Comparison of ENCODE assay signal across 17 cellular contexts in genomic region chr6:24004062-24004461, GRCh38.
DNase-seq lines count a peak whose midpoint lies in the region; ATAC-seq, FAIRE-seq and TF ChIP-seq lines count a peak whose summit lies in the region.
"Had no signal": no experiment of that assay in that cellular context is flagged by ENCODE, and none has a peak within 500 bp of the region (broad histone marks: within the 10 kb centered on the region; RNA-seq: fewer than 3 reads in every experiment).

No MANE protein-coding gene starts in this region.

- TF ChIP-seq CTCF in pancreas (IDR thresholded peaks at IDR 0.05) (no peak), thyroid gland (IDR thresholded peaks at IDR 0.05) (no peak)

- intact Hi-C loops in pancreas (cut with DNase I), result no loop called here
- intact Hi-C loops in thyroid gland (cut with DNase I), result no loop called here

- no peak overlapping the region for H3K4me3 ChIP-seq in pancreas
- no peak overlapping the region for H3K4me3 ChIP-seq in thyroid gland (replicated peaks in 1 of 3)
- H3K4me3 ChIP-seq: mucosa of descending colon, upper lobe of left lung had no signal

- DNase-seq in Daoy (ENCODE audit: low read depth), result peak; percentile 20
- DNase-seq in NCI-H446 treated with DMSO at 0.1 percent for 48 hours (lab: John Stamatoyannopoulos, UW), result peak; percentile 66
- peak in 1 of 6 donors; percentile 20 for DNase-seq in pancreas
- no peak for DNase-seq in thyroid gland
- no peak for DNase-seq in HuH-7 (ENCODE audit: low spot score)
- DNase-seq: activated CD4-positive, CD25-positive, alpha-beta regulatory T cell treated with anti-CD3 and anti-CD28 coated beads, Interleukin-2, amount 50 U/mL, for 72 hours; activated CD8-positive, alpha-beta memory T cell treated with anti-CD3 and anti-CD28 coated beads, Interleukin-2, amount 50 U/mL, for 4 hours; DND-41; foreskin fibroblast; IMR-90; mucosa of descending colon; NCI-H1092 treated with DMSO at 0.1 percent for 48 hours; NCI-H345; upper lobe of left lung had no signal

- no peak for TF ChIP-seq POLR2A in thyroid gland (IDR thresholded peaks at IDR 0.05)

- H3K4me1 ChIP-seq in pancreas (no peaks in the 10 kb centered on the region), thyroid gland (peaks cover 0 to 8% of the 10 kb centered on the region in 2 donors)

- peak overlapping the region in 2 of 4 donors; percentile 44 to 55 for H3K27ac ChIP-seq in pancreas
- H3K27ac ChIP-seq in thyroid gland, result no peak overlapping the region
- H3K27ac ChIP-seq: upper lobe of left lung had no signal

- ATAC-seq in esophagus mucosa (peak; percentile 89), pancreas (peak in 3 of 4 donors; percentile 55 to 67 (median 67)), GM21723 (IDR thresholded peaks at IDR 0.05; ENCODE audit: unreplicated experiment) (no peak), HG02973 (IDR thresholded peaks at IDR 0.05; ENCODE audit: unreplicated experiment) (no peak)
- ATAC-seq: mucosa of descending colon had no signal

- H3K9me3 ChIP-seq in pancreas, result no peaks in the 10 kb centered on the region
- H3K9me3 ChIP-seq in thyroid gland, result no peaks in the 10 kb centered on the region
- H3K9me3 ChIP-seq: mucosa of descending colon, upper lobe of left lung had no signal

- FAIRE-seq in pancreas (lab: Jason Lieb, UNC), result no peak

- 14 to 26% methylated on average over 3 of the region's 3 CpGs for WGBS in pancreas, 2 donors
- 36 to 60% methylated on average over 3 of the region's 3 CpGs for WGBS in thyroid gland, 2 donors

- no peaks in the 10 kb centered on the region for H3K36me3 ChIP-seq in pancreas
- no peaks in the 10 kb centered on the region for H3K36me3 ChIP-seq in thyroid gland
- H3K36me3 ChIP-seq: upper lobe of left lung had no signal

- H3K27me3 ChIP-seq in pancreas (no peaks in the 10 kb centered on the region), thyroid gland (no peaks in the 10 kb centered on the region)
- H3K27me3 ChIP-seq: upper lobe of left lung had no signal

Comparison
In these comparisons a context has a peak if more than half of its experiments do, and no peak if none do; other contexts are left out.
1. DNase-seq: peak in Daoy (single experiment) and NCI-H446 treated with DMSO at 0.1 percent for 48 hours (single experiment); none in thyroid gland (0 of 2) and HuH-7 (single experiment).
2. ATAC-seq: peak in esophagus mucosa (single experiment) and pancreas (3 of 4); none in GM21723 (single experiment) and HG02973 (single experiment).